17 cellular contexts compared by ENCODE assay signal in the genomic region with DNA sequence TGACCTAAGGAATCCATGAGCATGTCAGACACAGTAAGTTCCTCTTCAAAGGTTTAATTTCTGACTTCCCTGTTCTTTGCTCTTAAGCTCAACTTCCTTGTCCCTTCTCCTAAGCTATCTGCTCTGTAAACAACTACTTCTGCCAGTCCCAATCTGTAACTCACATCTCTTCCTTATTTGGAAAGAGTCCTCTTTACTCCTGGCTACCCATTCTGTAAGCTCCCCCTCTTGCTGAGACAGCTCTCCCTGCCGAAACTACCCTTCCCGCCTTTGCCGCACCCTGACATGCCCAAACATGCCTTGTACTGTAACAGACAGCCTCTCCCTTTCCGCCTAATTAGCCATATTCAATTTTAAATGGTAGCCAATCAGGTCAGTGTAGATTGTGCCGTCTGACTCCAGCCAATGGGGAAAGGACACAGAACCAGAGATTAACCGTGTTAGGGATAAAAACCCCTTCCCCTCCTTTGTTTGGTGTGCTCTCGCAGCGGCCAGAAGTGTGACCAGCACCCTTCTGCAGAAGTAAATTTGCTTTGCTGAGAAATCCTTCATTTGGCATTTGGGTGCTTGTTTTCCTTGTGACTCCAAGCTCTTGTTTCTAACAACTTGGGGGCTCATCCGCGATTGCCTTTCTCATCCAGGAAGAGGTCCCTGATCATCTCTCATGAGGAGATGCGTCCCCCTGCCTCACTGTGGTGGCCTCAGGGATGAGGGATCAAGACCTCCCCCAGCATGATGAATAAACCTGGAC. TPM values are rescaled to one million over a fixed set of nuclear protein-coding genes. Genes with fewer than 3 reads are reported as not detected.
DNase-seq lines count a peak whose midpoint lies in the region; ATAC-seq and TF ChIP-seq lines count a peak whose summit lies in the region.
"Had no signal": no experiment of that assay in that cellular context is flagged by ENCODE, and none has a peak within 500 bp of the region (broad histone marks: within the 10 kb centered on the region; RNA-seq: fewer than 3 reads in every experiment).

No MANE protein-coding gene starts in this region.

- peaks cover 49% of the 10 kb centered on the region for H3K9me3 Mint-ChIP-seq in dendritic cell treated with granulocyte-macrophage colony-stimulating factor and Interleukin-4, amounts not matched to agents 40 ng/mL and 50 ng/mL, for 4 days
- peaks cover 20% of the 10 kb centered on the region for H3K9me3 Mint-ChIP-seq in CD8-positive, alpha-beta T cell

- H3K27ac Mint-ChIP-seq in dendritic cell treated with granulocyte-macrophage colony-stimulating factor and Interleukin-4, amounts not matched to agents 40 ng/mL and 50 ng/mL, for 4 days: peak overlapping the region; percentile 11
- H3K27ac Mint-ChIP-seq in CD8-positive, alpha-beta T cell: no peak overlapping the region

- peak overlapping the region; percentile 16 for H3K4me3 ChIP-seq in smooth muscle cell
- no peak overlapping the region for H3K4me3 ChIP-seq in CD8-positive, alpha-beta T cell (ENCODE audit: low read depth, low read length)
- H3K4me3 ChIP-seq: A549, coronary artery, esophagus muscularis mucosa, SJSA1, tibial nerve had no signal

- H3K27ac ChIP-seq in smooth muscle cell (ENCODE audit: low read depth): no peak overlapping the region
- no peak overlapping the region for H3K27ac ChIP-seq in CD8-positive, alpha-beta T cell (ENCODE audit: low read depth, low read length)
- H3K27ac ChIP-seq: A549, esophagus muscularis mucosa, SJSA1, tibial nerve had no signal

- no peak for ATAC-seq in CD8-positive, alpha-beta T cell
- ATAC-seq: A549 had no signal

- H3K4me2 ChIP-seq in smooth muscle cell: no peak overlapping the region
- H3K4me2 ChIP-seq: A549 had no signal

- H3K4me1 ChIP-seq in smooth muscle cell (ENCODE audit: low read depth): no peaks in the 10 kb centered on the region
- no peaks in the 10 kb centered on the region for H3K4me1 ChIP-seq in CD8-positive, alpha-beta T cell (ENCODE audit: insufficient read depth, low read length)
- H3K4me1 ChIP-seq: A549, esophagus muscularis mucosa, SJSA1, tibial nerve had no signal

- DNase-seq in SIG-M5 treated with dmso at 0.1 percent for 504 hours (lab: John Stamatoyannopoulos, UW; ENCODE audit: unreplicated experiment) (peak; percentile 26), SIG-M5 (lab: John Stamatoyannopoulos, UW) (no peak), NCI-H446 treated with DMSO at 0.1 percent for 48 hours (lab: John Stamatoyannopoulos, UW) (peak; percentile 13), smooth muscle cell (lab: John Stamatoyannopoulos, UW; ENCODE audit: unreplicated experiment) (no peak), HEK293T (ENCODE audit: extremely low spot score) (no peak)
- DNase-seq in CD8-positive, alpha-beta T cell: no peak
- no peak for DNase-seq in stimulated activated CD4-positive, alpha-beta T cell treated with anti-CD3 and anti-CD28 coated beads, Interleukin-4, amount 100 ng/mL, for 24 hours
- DNase-seq: CD4-positive, CD25-positive, alpha-beta regulatory T cell; kidney glomerular epithelial cell; NCI-H1417; stimulated activated CD4-positive, alpha-beta T cell treated with anti-CD3 and anti-CD28 coated beads, Interleukin-4, amount 100 ng/mL, for 4 hours had no signal

- H3K4me3 Mint-ChIP-seq in dendritic cell treated with granulocyte-macrophage colony-stimulating factor and Interleukin-4, amounts not matched to agents 40 ng/mL and 50 ng/mL, for 4 days: no peak overlapping the region
- H3K4me3 Mint-ChIP-seq in CD8-positive, alpha-beta T cell: no peak overlapping the region

- CTCF ChIA-PET in HEK293T (lab: Yijun Ruan, JAX): no interaction called here
- CTCF ChIA-PET in CD8-positive, alpha-beta T cell (lab: Charles Lee): interaction anchor here (1.4 kb wide), 1 partner anchor 22 kb away, joined by 3 read pairs; no protein-coding TSS in a partner anchor

- intact Hi-C loops in dendritic cell treated with granulocyte-macrophage colony-stimulating factor and Interleukin-4, amounts not matched to agents 40 ng/mL and 50 ng/mL, for 4 days (cut with micrococcal nuclease): no loop called here
- intact Hi-C loops in CD8-positive, alpha-beta T cell (cut with DNase I, micrococcal nuclease): no loop called here

- TF ChIP-seq CTCF in smooth muscle cell (IDR thresholded peaks at IDR 0.05; ENCODE audit: borderline replicate concordance, insufficient read depth, poor library complexity, severe bottlenecking): no peak
- TF ChIP-seq CTCF in CD8-positive, alpha-beta T cell (IDR thresholded peaks at IDR 0.05): no peak

- no peaks in the 10 kb centered on the region for H3F3A ChIP-seq in smooth muscle cell (ENCODE audit: low read depth)

- no peaks in the 10 kb centered on the region for H3K27me3 ChIP-seq in smooth muscle cell (ENCODE audit: low read depth)
- H3K27me3 ChIP-seq in CD8-positive, alpha-beta T cell (ENCODE audit: insufficient read depth, low read length): no peaks in the 10 kb centered on the region
- H3K27me3 ChIP-seq: esophagus muscularis mucosa, SJSA1, tibial nerve had no signal

- no peak overlapping the region for H3K9ac ChIP-seq in smooth muscle cell (ENCODE audit: low read depth)

- H3K36me3 Mint-ChIP-seq in dendritic cell treated with granulocyte-macrophage colony-stimulating factor and Interleukin-4, amounts not matched to agents 40 ng/mL and 50 ng/mL, for 4 days (ENCODE audit: low read depth): peaks cover 43% of the 10 kb centered on the region
- H3K36me3 Mint-ChIP-seq in CD8-positive, alpha-beta T cell: peaks cover 55% of the 10 kb centered on the region

- 93% methylated on average over 11 of the region's 11 CpGs for WGBS in smooth muscle cell (ENCODE audit: low lambda C conversion rate)

- no peaks in the 10 kb centered on the region for H3K36me3 ChIP-seq in smooth muscle cell (ENCODE audit: low read depth)
- no peaks in the 10 kb centered on the region for H3K36me3 ChIP-seq in CD8-positive, alpha-beta T cell (ENCODE audit: insufficient read depth, low read length)

- no peaks in the 10 kb centered on the region for H3K27me3 Mint-ChIP-seq in dendritic cell treated with granulocyte-macrophage colony-stimulating factor and Interleukin-4, amounts not matched to agents 40 ng/mL and 50 ng/mL, for 4 days
- H3K27me3 Mint-ChIP-seq in CD8-positive, alpha-beta T cell (ENCODE audit: low read depth): no peaks in the 10 kb centered on the region
- H3K27me3 Mint-ChIP-seq: CD4-positive, CD25-positive, alpha-beta regulatory T cell had no signal

- H2AFZ ChIP-seq in smooth muscle cell (ENCODE audit: low read depth): no peak overlapping the region

- POLR2A ChIA-PET in HEK293T (lab: Yijun Ruan, JAX): interaction anchor here (0.9 kb wide), 1 partner anchor 49 kb away, joined by 3 read pairs; the partner anchor contains the start of genes KATNAL2 and PIAS2
- POLR2A ChIA-PET in CD8-positive, alpha-beta T cell (lab: Charles Lee): no interaction called here

- H3K79me2 ChIP-seq in smooth muscle cell (ENCODE audit: low read depth): peaks cover 24% of the 10 kb centered on the region

- H4K20me1 ChIP-seq in smooth muscle cell (ENCODE audit: low read depth): peaks cover 9% of the 10 kb centered on the region

- peaks cover 11% of the 10 kb centered on the region for H3K4me1 Mint-ChIP-seq in dendritic cell treated with granulocyte-macrophage colony-stimulating factor and Interleukin-4, amounts not matched to agents 40 ng/mL and 50 ng/mL, for 4 days (ENCODE audit: low read depth)
- peaks cover 47% of the 10 kb centered on the region for H3K4me1 Mint-ChIP-seq in CD8-positive, alpha-beta T cell (ENCODE audit: low read depth)

- no peaks in the 10 kb centered on the region for H3K9me3 ChIP-seq in smooth muscle cell (replicated peaks; ENCODE audit: low read depth)
- H3K9me3 ChIP-seq in CD8-positive, alpha-beta T cell (ENCODE audit: low read length): peaks cover 6% of the 10 kb centered on the region
- H3K9me3 ChIP-seq: A549 had no signal

TF ChIP-seq in HEK293T, 16 proteins besides CTCF, POLR2A, EP300 and RAD21:
- TF ChIP-seq ELF4 (IDR thresholded peaks at IDR 0.05) (no peak), LEF1 (IDR thresholded peaks at IDR 0.05; ENCODE audit: borderline replicate concordance) (no peak), NFRKB (IDR thresholded peaks at IDR 0.05) (no peak), SP1 (IDR thresholded peaks at IDR 0.05) (no peak), FOXK2 (IDR thresholded peaks at IDR 0.05) (no peak)

RNA-seq across cellular contexts. Expression of gene PIAS2, which starts 49.0 kb away (rescaled TPM):
- total RNA-seq in smooth muscle cell: 22.0 and 26.6 TPM in 2 replicates
- 15.7 and 22.8 TPM in 2 replicates for polyA plus RNA-seq in smooth muscle cell
- total RNA-seq in CD8-positive, alpha-beta T cell: 10 to 100 TPM; 38.4 to 40.2 TPM

RNA-seq across cellular contexts. Expression of gene KATNAL2, which starts 49.1 kb away (rescaled TPM):
- 0.31 and 2.5 TPM in 2 replicates for total RNA-seq in smooth muscle cell
- 2.1 and 2.5 TPM in 2 replicates for polyA plus RNA-seq in smooth muscle cell
- 1 to 10 TPM; 1.0 to 2.1 TPM for total RNA-seq in CD8-positive, alpha-beta T cell
- total RNA-seq: CD4-positive, CD25-positive, alpha-beta regulatory T cell had no signal

Comparison
In these comparisons a context has a peak if more than half of its experiments do, and no peak if none do; other contexts are left out.
1. DNase-seq: peak in SIG-M5 treated with dmso at 0.1 percent for 504 hours (single experiment) and NCI-H446 treated with DMSO at 0.1 percent for 48 hours (single experiment); none in SIG-M5 (single experiment), smooth muscle cell (single experiment), HEK293T (single experiment), CD8-positive, alpha-beta T cell (0 of 7) and stimulated activated CD4-positive, alpha-beta T cell treated with anti-CD3 and anti-CD28 coated beads, Interleukin-4, amount 100 ng/mL, for 24 hours (single experiment).